32 cellular contexts compared by ENCODE assay signal in genomic region chr7:136309407-136309806, GRCh38.
"Had no signal": no experiment of that assay in that cellular context is flagged by ENCODE, and none has a peak within 500 bp of the region (broad histone marks: within the 10 kb centered on the region; RNA-seq: fewer than 3 reads in every experiment).

No MANE protein-coding gene starts in this region.

- H3K27me3 ChIP-seq: brain microvascular endothelial cell, SJCRH30 had no signal

- H3K36me3 ChIP-seq: brain microvascular endothelial cell, SJCRH30 had no signal

- DNase-seq: activated CD4-positive, alpha-beta memory T cell treated with anti-CD3 and anti-CD28 coated beads for 36 hours; activated CD4-positive, alpha-beta T cell treated with anti-CD3 and anti-CD28 coated beads for 36 hours; activated CD4-positive, alpha-beta T cell treated with anti-CD3 and anti-CD28 coated beads, Interleukin-2, amount 50 U/mL, for 1 hour; activated CD8-positive, alpha-beta memory T cell treated with anti-CD3 and anti-CD28 coated beads, Interleukin-2, amount 50 U/mL, for 4 hours; activated gamma-delta T cell treated with Interleukin-2 at 50 U/mL for 16 hours; activated naive CD4-positive, alpha-beta T cell treated with anti-CD3 and anti-CD28 coated beads for 36 hours; activated T-cell treated with anti-CD3 and anti-CD28 coated beads for 4 hours; activated T-cell treated with anti-CD3 and anti-CD28 coated beads, Interleukin-2, amount 50 U/mL, for 4 hours; amniotic stem cell; aorta; brain microvascular endothelial cell; central memory CD4-positive, alpha-beta T cell; NCI-H1048; NCI-H1105 treated with DMSO at 0.1 percent for 48 hours; NCI-H1436; NCI-H1694; NCI-H1930; NCI-H2081 treated with DMSO at 0.1 percent for 48 hours; NCI-H226; NCI-H446 treated with DMSO at 0.1 percent for 48 hours; NCI-H524; NCI-H69; PC-3; Right ventricle myocardium superior; SJCRH30; SK-N-SH had no signal

- ATAC-seq: activated CD4-positive, alpha-beta T cell treated with anti-CD3 and anti-CD28 coated beads for 36 hours; activated CD4-positive, CD25-positive, alpha-beta regulatory T cell treated with anti-CD3 and anti-CD28 coated beads, Interleukin-2, amount 50 U/mL, for 24 hours; activated naive CD4-positive, alpha-beta T cell treated with anti-CD3 and anti-CD28 coated beads, Interleukin-2, amount 50 U/mL, for 72 hours; activated T-cell treated with anti-CD3 and anti-CD28 coated beads, Interleukin-2, amount 50 U/mL, for 4 hours; K562; PC-3; WTC11 had no signal

- H3K4me3 ChIP-seq: K562, SJCRH30 had no signal

- H3K4me2 ChIP-seq: SK-N-SH had no signal

- H3K27ac ChIP-seq: brain microvascular endothelial cell, SJCRH30 had no signal

- H3K9me3 ChIP-seq: SJCRH30 had no signal

- H3K4me1 ChIP-seq: SJCRH30 had no signal

- FAIRE-seq: colon, K562, RCC 7860 had no signal

- H3K9ac ChIP-seq: SK-N-SH had no signal
